Comparison of ENCODE assay signal across 29 cellular contexts in genomic region chr16:85144026-85144915, GRCh38. TPM values are rescaled to one million over a fixed set of nuclear protein-coding genes. Genes with fewer than 3 reads are reported as not detected.
DNase-seq lines count a peak whose midpoint lies in the region; ATAC-seq, FAIRE-seq and TF ChIP-seq lines count a peak whose summit lies in the region.
"Had no signal": no experiment of that assay in that cellular context is flagged by ENCODE, and none has a peak within 500 bp of the region (broad histone marks: within the 10 kb centered on the region; RNA-seq: fewer than 3 reads in every experiment).

No MANE protein-coding gene starts in this region.

- no peaks in the 10 kb centered on the region for H3K9me3 Mint-ChIP-seq in activated naive CD4-positive, alpha-beta T cell treated with anti-CD3 and anti-CD28 coated beads, Interleukin-2, amount 10 ng/mL, durations not matched to agents 7 days and 5 days
- H3K9me3 Mint-ChIP-seq in activated naive CD4-positive, alpha-beta T cell treated with anti-CD3 and anti-CD28 coated beads, Interleukin-2, amount 50 U/mL, for 72 hours: no peaks in the 10 kb centered on the region
- H3K9me3 Mint-ChIP-seq: activated CD4-positive, alpha-beta T cell treated with anti-CD3 and anti-CD28 coated beads, Interleukin-2, amount 10 ng/mL, durations not matched to agents 7 days and 5 days; activated naive CD8-positive, alpha-beta T cell treated with anti-CD3 and anti-CD28 coated beads, Interleukin-2, amount 50 U/mL, for 24 hours; activated T-helper 17 cell treated with anti-CD3 and anti-CD28 coated beads, Interleukin-2, amount 50 U/mL, for 72 hours; effector memory CD8-positive, alpha-beta T cell; immature natural killer cell had no signal

- no peaks in the 10 kb centered on the region for H3K4me1 Mint-ChIP-seq in activated naive CD4-positive, alpha-beta T cell treated with anti-CD3 and anti-CD28 coated beads, Interleukin-2, amount 10 ng/mL, durations not matched to agents 7 days and 5 days
- H3K4me1 Mint-ChIP-seq: activated CD4-positive, alpha-beta T cell treated with anti-CD3 and anti-CD28 coated beads, Interleukin-2, amount 10 ng/mL, durations not matched to agents 7 days and 5 days had no signal

- peak overlapping the region in 11 of 12 donors; percentile 1 to 84 (median 66) for H3K27ac ChIP-seq in heart left ventricle
- H3K27ac ChIP-seq in K562 (ENCODE audit: extremely low read depth, low read depth, low read length): no peak overlapping the region
- H3K27ac ChIP-seq in gastrocnemius medialis: peak overlapping the region in 3 of 4 donors; percentile 53 to 64 (median 54)
- H3K27ac ChIP-seq: brain microvascular endothelial cell, neutrophil, VCaP had no signal

- no peaks in the 10 kb centered on the region for H3K9me1 ChIP-seq in K562 (ENCODE audit: control insufficient read depth, insufficient read depth, low read length)

- TF ChIP-seq CTCF in heart left ventricle (IDR thresholded peaks at IDR 0.05) (no peak), K562 (IDR thresholded peaks at IDR 0.05 in 2 of 3, conservative IDR thresholded peaks at IDR 0.05 in 1 of 3; ENCODE audit: insufficient read depth in 2 of 3, low read depth in 1 of 3, low read length in 3 of 3) (no peak), gastrocnemius medialis (IDR thresholded peaks at IDR 0.05 in 4 of 5, conservative IDR thresholded peaks at IDR 0.05 in 1 of 5) (no peak)

- intact Hi-C loops in heart left ventricle (cut with DNase I) (no loop called here), cardiac septum (cut with DNase I) (no loop called here), K562 (cut with micrococcal nuclease) (no loop called here), gastrocnemius medialis (cut with DNase I; ENCODE audit: low total_unique reads) (no loop called here)

- no peak overlapping the region for H3K4me3 ChIP-seq in heart left ventricle
- no peak overlapping the region for H3K4me3 ChIP-seq in K562
- H3K4me3 ChIP-seq in gastrocnemius medialis: no peak overlapping the region

- WGBS in heart left ventricle, 4 donors: 70 to 78% (median 75%) methylated on average over 25 to 26 of the region's 26 CpGs
- 23% methylated on average over 26 of the region's 26 CpGs for WGBS in K562 (ENCODE audit: insufficient coverage, low coverage, missing lambda C conversion rate)

- H3K27me3 ChIP-seq in heart left ventricle: no peaks in the 10 kb centered on the region
- peaks cover 33 to 72% of the 10 kb centered on the region in 2 experiments for H3K27me3 ChIP-seq in K562 (ENCODE audit: control insufficient read depth in 2 of 2, insufficient read depth in 2 of 2, low read length in 2 of 2)
- H3K27me3 ChIP-seq in gastrocnemius medialis: no peaks in the 10 kb centered on the region
- H3K27me3 ChIP-seq: brain microvascular endothelial cell had no signal

- H3K9ac ChIP-seq in K562 (ENCODE audit: insufficient read depth in 1 of 2, low read depth in 2 of 2, low read length in 2 of 2): peak overlapping the region in 1 of 2 experiments; percentile 4; a peak in 1 of 4 replicates

- FAIRE-seq in K562 (lab: Jason Lieb, UNC): no peak
- FAIRE-seq: colon had no signal

- H3K36me3 ChIP-seq in heart left ventricle (no peaks in the 10 kb centered on the region), K562 (ENCODE audit: control insufficient read depth, insufficient read depth, low read length) (no peaks in the 10 kb centered on the region), gastrocnemius medialis (no peaks in the 10 kb centered on the region)
- H3K36me3 ChIP-seq: brain microvascular endothelial cell, neutrophil had no signal

- H4K20me1 ChIP-seq in K562 (replicated peaks; ENCODE audit: control insufficient read depth, insufficient read depth, low read length): peaks cover 27% of the 10 kb centered on the region

- TF ChIP-seq POLR2A in heart left ventricle (IDR thresholded peaks at IDR 0.05) (no peak), K562 (conservative IDR thresholded peaks at IDR 0.05) (no peak), gastrocnemius medialis (IDR thresholded peaks at IDR 0.05) (no peak)

- peak in 4 of 5 donors; percentile 60 to 66 (median 63) for DNase-seq in heart left ventricle
- no peak for DNase-seq in cardiac septum (ENCODE audit: low spot score)
- DNase-seq in K562 (ENCODE audit: extremely low read depth in 1 of 4, low spot score in 3 of 4): no peak
- peak; percentile 84 for DNase-seq in islet precursor cell
- DNase-seq in gastrocnemius medialis: no peak
- DNase-seq in T-helper 2 cell: no peak
- no peak for DNase-seq in activated naive CD4-positive, alpha-beta T cell treated with anti-CD3 and anti-CD28 coated beads, Interleukin-2, amount 10 ng/mL, durations not matched to agents 7 days and 5 days
- no peak for DNase-seq in activated naive CD4-positive, alpha-beta T cell treated with anti-CD3 and anti-CD28 coated beads, Interleukin-2, amount 50 U/mL, for 72 hours (ENCODE audit: low spot score in 2 of 2)
- DNase-seq: activated CD4-positive, alpha-beta T cell treated with anti-CD3 and anti-CD28 coated beads, Interleukin-2, amount 10 ng/mL, durations not matched to agents 7 days and 5 days; activated naive CD8-positive, alpha-beta T cell treated with anti-CD3 and anti-CD28 coated beads, Interleukin-2, amount 50 U/mL, for 24 hours; brain microvascular endothelial cell; DMS53; effector memory CD8-positive, alpha-beta T cell; head of caudate nucleus; immature natural killer cell; NCI-H1092 treated with DMSO at 0.1 percent for 48 hours; NCI-H1930; NCI-H446; OCI-M1; SIG-M5; T-helper 17 cell had no signal

- TF ChIP-seq RAD21 in K562 (CRISPR knock-in tag; conservative IDR thresholded peaks at IDR 0.05 in 1 of 2, IDR thresholded peaks at IDR 0.05 in 1 of 2): no peak

- POLR2A ChIA-PET in K562 (lab: Yijun Ruan, JAX): interaction anchor here (0.7 to 1.5 kb wide), 4 partner anchors 8 to 110 kb away, joined by 3 to 4 read pairs (median 4); no protein-coding TSS in a partner anchor

- no TSS peak for BruUV-seq in K562 (replicated peaks; lab: Mats Ljungman, UMichigan)

- no peak overlapping the region for H3K27ac Mint-ChIP-seq in activated naive CD4-positive, alpha-beta T cell treated with anti-CD3 and anti-CD28 coated beads, Interleukin-2, amount 10 ng/mL, durations not matched to agents 7 days and 5 days
- H3K27ac Mint-ChIP-seq in activated naive CD4-positive, alpha-beta T cell treated with anti-CD3 and anti-CD28 coated beads, Interleukin-2, amount 50 U/mL, for 72 hours: no peak overlapping the region
- H3K27ac Mint-ChIP-seq: activated CD4-positive, alpha-beta T cell treated with anti-CD3 and anti-CD28 coated beads, Interleukin-2, amount 10 ng/mL, durations not matched to agents 7 days and 5 days; activated naive CD8-positive, alpha-beta T cell treated with anti-CD3 and anti-CD28 coated beads, Interleukin-2, amount 50 U/mL, for 24 hours; activated T-helper 17 cell treated with anti-CD3 and anti-CD28 coated beads, Interleukin-2, amount 50 U/mL, for 72 hours; effector memory CD8-positive, alpha-beta T cell; immature natural killer cell; T-helper 17 cell had no signal

- H3K4me1 ChIP-seq in heart left ventricle: peaks cover 6 to 73% (median 46%) of the 10 kb centered on the region in 12 donors
- peaks cover 16 to 41% of the 10 kb centered on the region in 2 experiments for H3K4me1 ChIP-seq in K562 (replicated peaks in 1 of 2; ENCODE audit: control insufficient read depth in 2 of 2, insufficient read depth in 2 of 2, low read length in 2 of 2)
- peaks cover 34 to 37% of the 10 kb centered on the region in 2 donors for H3K4me1 ChIP-seq in gastrocnemius medialis

- no peaks in the 10 kb centered on the region for H3K36me3 Mint-ChIP-seq in activated naive CD4-positive, alpha-beta T cell treated with anti-CD3 and anti-CD28 coated beads, Interleukin-2, amount 10 ng/mL, durations not matched to agents 7 days and 5 days
- H3K36me3 Mint-ChIP-seq in activated naive CD4-positive, alpha-beta T cell treated with anti-CD3 and anti-CD28 coated beads, Interleukin-2, amount 50 U/mL, for 72 hours: no peaks in the 10 kb centered on the region

- TF ChIP-seq EP300 in K562 (IDR thresholded peaks at IDR 0.05; ENCODE audit: low read length): no peak

- no peak overlapping the region for H2AFZ ChIP-seq in K562 (ENCODE audit: low read depth, low read length)

- peaks cover 0 to 3% (median 0%) of the 10 kb centered on the region in 12 donors for H3K9me3 ChIP-seq in heart left ventricle
- no peaks in the 10 kb centered on the region for H3K9me3 ChIP-seq in K562 (replicated peaks; ENCODE audit: control insufficient read depth, insufficient read depth, low read depth, low read length)
- no peaks in the 10 kb centered on the region for H3K9me3 ChIP-seq in gastrocnemius medialis
- H3K9me3 ChIP-seq: neutrophil had no signal

- no peak overlapping the region for H3K4me2 ChIP-seq in K562 (ENCODE audit: insufficient read depth, low read length)

- peaks cover 14% of the 10 kb centered on the region for H3K27me3 Mint-ChIP-seq in activated naive CD4-positive, alpha-beta T cell treated with anti-CD3 and anti-CD28 coated beads, Interleukin-2, amount 10 ng/mL, durations not matched to agents 7 days and 5 days
- H3K27me3 Mint-ChIP-seq: activated CD4-positive, alpha-beta T cell treated with anti-CD3 and anti-CD28 coated beads, Interleukin-2, amount 10 ng/mL, durations not matched to agents 7 days and 5 days had no signal

- CTCF ChIA-PET in K562 (lab: Yijun Ruan, JAX; ENCODE audit: low intra/inter-chr PET ratio): no interaction called here
- CTCF ChIA-PET in activated naive CD4-positive, alpha-beta T cell treated with anti-CD3 and anti-CD28 coated beads, Interleukin-2, amount 10 ng/mL, durations not matched to agents 7 days and 5 days (lab: Charles Lee): interaction anchor here (0.6 kb wide), 1 partner anchor 144 kb away, joined by 3 read pairs; no protein-coding TSS in a partner anchor

- H3K4me3 Mint-ChIP-seq in activated naive CD4-positive, alpha-beta T cell treated with anti-CD3 and anti-CD28 coated beads, Interleukin-2, amount 10 ng/mL, durations not matched to agents 7 days and 5 days: no peak overlapping the region
- H3K4me3 Mint-ChIP-seq: activated CD4-positive, alpha-beta T cell treated with anti-CD3 and anti-CD28 coated beads, Interleukin-2, amount 10 ng/mL, durations not matched to agents 7 days and 5 days; activated naive CD8-positive, alpha-beta T cell treated with anti-CD3 and anti-CD28 coated beads, Interleukin-2, amount 50 U/mL, for 24 hours; activated T-helper 17 cell treated with anti-CD3 and anti-CD28 coated beads, Interleukin-2, amount 50 U/mL, for 72 hours; effector memory CD8-positive, alpha-beta T cell; immature natural killer cell; T-helper 17 cell had no signal

- peak; percentile 18 to 74 (median 30) for ATAC-seq in heart left ventricle
- no peak for ATAC-seq in K562
- no peak for ATAC-seq in gastrocnemius medialis
- no peak for ATAC-seq in activated naive CD4-positive, alpha-beta T cell treated with anti-CD3 and anti-CD28 coated beads, Interleukin-2, amount 50 U/mL, for 72 hours
- ATAC-seq: activated naive CD8-positive, alpha-beta T cell treated with anti-CD3 and anti-CD28 coated beads, Interleukin-2, amount 50 U/mL, for 24 hours; activated T-helper 17 cell treated with anti-CD3 and anti-CD28 coated beads, Interleukin-2, amount 50 U/mL, for 72 hours; effector memory CD8-positive, alpha-beta T cell; T-helper 17 cell had no signal

- H3K79me2 ChIP-seq in K562 (ENCODE audit: control insufficient read depth, insufficient read depth, low read length): no peaks in the 10 kb centered on the region

- in situ Hi-C loops in K562 (cut with MboI): no loop called here
- in situ Hi-C loops in gastrocnemius medialis (cut with MboI; ENCODE audit: low sequenced_read_pairs in 4 of 4): no loop called here

RNA-seq across cellular contexts. Expression of gene CIBAR2, which starts 32.0 kb away (rescaled TPM):
- not detected for total RNA-seq in heart left ventricle
- not detected for polyA plus RNA-seq in heart left ventricle
- total RNA-seq in cardiac septum: not detected
- total RNA-seq in K562 (2011; cell fraction: chromatin; rRNA removed; ENCODE audit: low replicate concordance): not detected in 2 replicates
- not detected in 2 replicates for total RNA-seq in K562 (2011; cell fraction: nucleolus; rRNA removed)
- not detected in 2 replicates for total RNA-seq in K562 (2011; cell fraction: nucleoplasm; rRNA removed)
- not detected in 2 replicates for total RNA-seq in K562 (2014; rRNA removed)
- total RNA-seq in K562 (2014; rRNA removed; fragmentation: Illumina TruSeq; extraction: Trizol): not detected in 2 replicates
- not detected in 2 replicates for total RNA-seq in K562 (2015; rRNA removed; fragmentation: Illumina TruSeq; extraction: Trizol)
- not detected in 2 replicates for total RNA-seq in K562 (2021)
- polyA plus RNA-seq in K562 (2011; rRNA removed): not detected in 2 replicates
- not detected in 2 replicates for polyA plus RNA-seq in K562 (2011; cell fraction: cytosol; rRNA removed)
- not detected in 2 replicates for polyA plus RNA-seq in K562 (2011; cell fraction: nucleus; rRNA removed)
- not detected in 2 replicates for polyA plus RNA-seq in K562 (2012)
- not detected in 2 replicates for polyA plus RNA-seq in K562 (2014; fragmentation: Illumina TruSeq; extraction: Trizol)
- not detected for polyA plus RNA-seq in K562 (2014; fragmentation: Nextera tagmentation; extraction: Ambion mirVana)
- not detected in 2 replicates for polyA plus RNA-seq in K562 (2014; rRNA removed)
- polyA minus RNA-seq in K562 (2011; rRNA and poly(A)+ RNA removed): not detected in 2 replicates
- polyA minus RNA-seq in K562 (2011; cell fraction: cytosol; rRNA and poly(A)+ RNA removed): not detected in 2 replicates
- polyA minus RNA-seq in K562 (2011; cell fraction: nucleus; rRNA and poly(A)+ RNA removed): not detected in 2 replicates
- not detected for total RNA-seq in gastrocnemius medialis
- not detected for total RNA-seq in activated naive CD4-positive, alpha-beta T cell treated with anti-CD3 and anti-CD28 coated beads, Interleukin-2, amount 50 U/mL, for 72 hours
- total RNA-seq: A172; activated CD4-positive, alpha-beta T cell treated with anti-CD3 and anti-CD28 coated beads, Interleukin-2, amount 10 ng/mL, durations not matched to agents 7 days and 5 days; lower leg skin; renal cortical epithelial cell; T-helper 17 cell; ureter had no signal

Comparison
In these comparisons a context has a peak if more than half of its experiments do, and no peak if none do; other contexts are left out.
1. DNase-seq: peak in heart left ventricle (4 of 5) and islet precursor cell (single experiment); none in cardiac septum (single experiment), K562 (0 of 4), gastrocnemius medialis (0 of 2), T-helper 2 cell (0 of 5), activated naive CD4-positive, alpha-beta T cell treated with anti-CD3 and anti-CD28 coated beads, Interleukin-2, amount 10 ng/mL, durations not matched to agents 7 days and 5 days (single experiment) and activated naive CD4-positive, alpha-beta T cell treated with anti-CD3 and anti-CD28 coated beads, Interleukin-2, amount 50 U/mL, for 72 hours (0 of 2).
2. ATAC-seq: peak in heart left ventricle (4 of 4); none in K562 (single experiment), gastrocnemius medialis (0 of 2) and activated naive CD4-positive, alpha-beta T cell treated with anti-CD3 and anti-CD28 coated beads, Interleukin-2, amount 50 U/mL, for 72 hours (0 of 2).